In genomic region chr12:24048446-24048845, GRCh38 we compare ENCODE assay signal across 39 cellular contexts.
"Had no signal": no experiment of that assay in that cellular context is flagged by ENCODE, and none has a peak within 500 bp of the region (broad histone marks: within the 10 kb centered on the region; RNA-seq: fewer than 3 reads in every experiment).

No MANE protein-coding gene starts in this region.

- H3K36me3 Mint-ChIP-seq: activated naive CD4-positive, alpha-beta T cell treated with anti-CD3 and anti-CD28 coated beads, Interleukin-2, amount 10 ng/mL, durations not matched to agents 7 days and 5 days; activated naive CD4-positive, alpha-beta T cell treated with anti-CD3 and anti-CD28 coated beads, Interleukin-2, amount 50 U/mL, for 24 hours; activated naive CD4-positive, alpha-beta T cell treated with anti-CD3 and anti-CD28 coated beads, Interleukin-2, amount 50 U/mL, for 72 hours; activated naive CD8-positive, alpha-beta T cell; activated naive CD8-positive, alpha-beta T cell treated with anti-CD3 and anti-CD28 coated beads for 36 hours; activated naive CD8-positive, alpha-beta T cell treated with anti-CD3 and anti-CD28 coated beads, Interleukin-2, amount 10 ng/mL, durations not matched to agents 7 days and 5 days had no signal

- H3K36me3 ChIP-seq: adrenal gland, ascending aorta, brain microvascular endothelial cell, breast epithelium, cardiac muscle cell had no signal

- H3K27ac Mint-ChIP-seq: activated naive CD4-positive, alpha-beta T cell treated with anti-CD3 and anti-CD28 coated beads for 36 hours; activated naive CD4-positive, alpha-beta T cell treated with anti-CD3 and anti-CD28 coated beads, Interleukin-2, amount 10 ng/mL, durations not matched to agents 7 days and 5 days; activated naive CD4-positive, alpha-beta T cell treated with anti-CD3 and anti-CD28 coated beads, Interleukin-2, amount 50 U/mL, for 24 hours; activated naive CD4-positive, alpha-beta T cell treated with anti-CD3 and anti-CD28 coated beads, Interleukin-2, amount 50 U/mL, for 72 hours; activated naive CD8-positive, alpha-beta T cell; activated naive CD8-positive, alpha-beta T cell treated with anti-CD3 and anti-CD28 coated beads for 36 hours; activated naive CD8-positive, alpha-beta T cell treated with anti-CD3 and anti-CD28 coated beads, Interleukin-2, amount 10 ng/mL, durations not matched to agents 7 days and 5 days; activated naive CD8-positive, alpha-beta T cell treated with anti-CD3 and anti-CD28 coated beads, Interleukin-2, amount 50 U/mL, for 24 hours; activated T-cell treated with anti-CD3 and anti-CD28 coated beads, Interleukin-2, amount 50 U/mL, for 72 hours; activated T-helper 1 cell treated with anti-CD3 and anti-CD28 coated beads, Interleukin-12 subunit alpha, Interleukin-12 subunit beta, Interleukin-2, Interleukin-4 antibody, amounts not matched to agents 30 ng/mL and 10 ng/mL and 1 ng/mL, durations not matched to agents 14 hours and 24 hours and 36 hours; activated T-helper 17 cell treated with anti-CD3 and anti-CD28 coated beads, Interleukin-2, amount 50 U/mL, for 72 hours; activated T-helper 2 cell treated with anti-CD3 and anti-CD28 coated beads, Interferon-gamma antibody, Interleukin-2, Interleukin-4, amounts not matched to agents 10 μg/mL and 5 μg/mL and 100 μg/mL, durations not matched to agents 14 hours and 24 hours and 36 hours; brain had no signal

- FAIRE-seq: astrocyte, bronchial epithelial cell, colon had no signal

- H3K27me3 ChIP-seq: adrenal gland, ascending aorta, body of pancreas, brain microvascular endothelial cell, breast epithelium, cardiac muscle cell had no signal

- H3K4me1 Mint-ChIP-seq: activated naive CD4-positive, alpha-beta T cell treated with anti-CD3 and anti-CD28 coated beads, Interleukin-2, amount 10 ng/mL, durations not matched to agents 7 days and 5 days; activated naive CD8-positive, alpha-beta T cell treated with anti-CD3 and anti-CD28 coated beads for 36 hours; activated naive CD8-positive, alpha-beta T cell treated with anti-CD3 and anti-CD28 coated beads, Interleukin-2, amount 10 ng/mL, durations not matched to agents 7 days and 5 days; activated naive CD8-positive, alpha-beta T cell treated with anti-CD3 and anti-CD28 coated beads, Interleukin-2, amount 50 U/mL, for 24 hours; activated T-helper 17 cell treated with anti-CD3 and anti-CD28 coated beads, Interleukin-2, amount 50 U/mL, for 72 hours; central memory CD8-positive, alpha-beta T cell had no signal

- H3K27me3 Mint-ChIP-seq: activated naive CD4-positive, alpha-beta T cell treated with anti-CD3 and anti-CD28 coated beads, Interleukin-2, amount 10 ng/mL, durations not matched to agents 7 days and 5 days; activated naive CD4-positive, alpha-beta T cell treated with anti-CD3 and anti-CD28 coated beads, Interleukin-2, amount 50 U/mL, for 24 hours; activated naive CD8-positive, alpha-beta T cell; activated naive CD8-positive, alpha-beta T cell treated with anti-CD3 and anti-CD28 coated beads for 36 hours; activated naive CD8-positive, alpha-beta T cell treated with anti-CD3 and anti-CD28 coated beads, Interleukin-2, amount 10 ng/mL, durations not matched to agents 7 days and 5 days; activated naive CD8-positive, alpha-beta T cell treated with anti-CD3 and anti-CD28 coated beads, Interleukin-2, amount 50 U/mL, for 24 hours; activated T-helper 17 cell treated with anti-CD3 and anti-CD28 coated beads, Interleukin-2, amount 50 U/mL, for 72 hours; central memory CD8-positive, alpha-beta T cell had no signal

- H3K9me3 ChIP-seq: adrenal gland, ascending aorta, body of pancreas had no signal

- H3K27ac ChIP-seq: adrenal gland, ascending aorta, body of pancreas, brain microvascular endothelial cell, breast epithelium, cardiac muscle cell had no signal

- H3K9me3 Mint-ChIP-seq: activated naive CD4-positive, alpha-beta T cell treated with anti-CD3 and anti-CD28 coated beads for 36 hours; activated naive CD4-positive, alpha-beta T cell treated with anti-CD3 and anti-CD28 coated beads, Interleukin-2, amount 10 ng/mL, durations not matched to agents 7 days and 5 days; activated naive CD4-positive, alpha-beta T cell treated with anti-CD3 and anti-CD28 coated beads, Interleukin-2, amount 50 U/mL, for 24 hours; activated naive CD8-positive, alpha-beta T cell treated with anti-CD3 and anti-CD28 coated beads for 36 hours had no signal

- DNase-seq: activated effector memory CD4-positive, alpha-beta T cell treated with anti-CD3 and anti-CD28 coated beads, Interleukin-2, amount 50 U/mL, for 16 hours; activated effector memory CD4-positive, alpha-beta T cell treated with Interleukin-2 at 50 U/mL for 16 hours; activated gamma-delta T cell; activated gamma-delta T cell treated with Interleukin-2 at 50 U/mL for 16 hours; activated naive CD4-positive, alpha-beta T cell; activated naive CD4-positive, alpha-beta T cell treated with anti-CD3 and anti-CD28 coated beads for 36 hours; activated naive CD4-positive, alpha-beta T cell treated with anti-CD3 and anti-CD28 coated beads, Interleukin-2, amount 10 ng/mL, durations not matched to agents 7 days and 5 days; activated naive CD4-positive, alpha-beta T cell treated with anti-CD3 and anti-CD28 coated beads, Interleukin-2, amount 50 U/mL, for 16 hours; activated naive CD4-positive, alpha-beta T cell treated with Interleukin-2 at 50 U/mL for 16 hours; activated naive CD8-positive, alpha-beta T cell treated with anti-CD3 and anti-CD28 coated beads for 36 hours; activated naive CD8-positive, alpha-beta T cell treated with anti-CD3 and anti-CD28 coated beads, Interleukin-2, amount 10 ng/mL, durations not matched to agents 7 days and 5 days; activated naive CD8-positive, alpha-beta T cell treated with anti-CD3 and anti-CD28 coated beads, Interleukin-2, amount 50 U/mL, for 24 hours; activated T-cell treated with anti-CD3 and anti-CD28 coated beads, Interleukin-2, amount 50 U/mL, for 4 hours; activated T-cell treated with anti-CD3 and anti-CD28 coated beads, Interleukin-2, amount 50 U/mL, for 48 hours; activated T-cell treated with anti-CD3 and anti-CD28 coated beads, Interleukin-2, amount 50 U/mL, for 72 hours; adrenal gland; amniotic stem cell; amygdala; anterior cingulate cortex; aorta; body of pancreas; brain microvascular endothelial cell; caudate nucleus; central memory CD4-positive, alpha-beta T cell; cerebellar nuclear complex had no signal

- H3K4me3 Mint-ChIP-seq: activated naive CD4-positive, alpha-beta T cell treated with anti-CD3 and anti-CD28 coated beads for 36 hours; activated naive CD4-positive, alpha-beta T cell treated with anti-CD3 and anti-CD28 coated beads, Interleukin-2, amount 10 ng/mL, durations not matched to agents 7 days and 5 days; activated naive CD4-positive, alpha-beta T cell treated with anti-CD3 and anti-CD28 coated beads, Interleukin-2, amount 50 U/mL, for 24 hours; activated naive CD8-positive, alpha-beta T cell; activated naive CD8-positive, alpha-beta T cell treated with anti-CD3 and anti-CD28 coated beads for 36 hours; activated naive CD8-positive, alpha-beta T cell treated with anti-CD3 and anti-CD28 coated beads, Interleukin-2, amount 10 ng/mL, durations not matched to agents 7 days and 5 days; activated naive CD8-positive, alpha-beta T cell treated with anti-CD3 and anti-CD28 coated beads, Interleukin-2, amount 50 U/mL, for 24 hours; activated T-cell treated with anti-CD3 and anti-CD28 coated beads, Interleukin-2, amount 50 U/mL, for 4 hours; activated T-cell treated with anti-CD3 and anti-CD28 coated beads, Interleukin-2, amount 50 U/mL, for 72 hours; activated T-helper 1 cell treated with anti-CD3 and anti-CD28 coated beads, Interleukin-12 subunit alpha, Interleukin-12 subunit beta, Interleukin-2, Interleukin-4 antibody, amounts not matched to agents 30 ng/mL and 10 ng/mL and 1 ng/mL, durations not matched to agents 14 hours and 24 hours and 36 hours; activated T-helper 17 cell treated with anti-CD3 and anti-CD28 coated beads, Interleukin-2, amount 50 U/mL, for 72 hours; brain; central memory CD8-positive, alpha-beta T cell had no signal

- ATAC-seq: activated naive CD4-positive, alpha-beta T cell treated with anti-CD3 and anti-CD28 coated beads, Interleukin-2, amount 50 U/mL, for 72 hours; activated naive CD8-positive, alpha-beta T cell treated with anti-CD3 and anti-CD28 coated beads, Interleukin-2, amount 50 U/mL, for 24 hours; activated T-cell treated with anti-CD3 and anti-CD28 coated beads, Interleukin-2, amount 50 U/mL, for 4 hours; activated T-cell treated with anti-CD3 and anti-CD28 coated beads, Interleukin-2, amount 50 U/mL, for 72 hours; activated T-helper 17 cell treated with anti-CD3 and anti-CD28 coated beads, Interleukin-2, amount 50 U/mL, for 72 hours; body of pancreas had no signal

- H3K4me1 ChIP-seq: adrenal gland, breast epithelium had no signal

- H3K4me3 ChIP-seq: adrenal gland, ascending aorta, body of pancreas, breast epithelium, cardiac muscle cell had no signal
